1 cellular context compared by ENCODE assay signal in genomic region chr1:2212542-2213491, GRCh38.
TF ChIP-seq lines count a peak whose summit lies in the region.

No MANE protein-coding gene starts in this region.

TF ChIP-seq in GM12878, 131 proteins besides CTCF, POLR2A, EP300 and RAD21 (continued from another document):
- TF ChIP-seq RELB (IDR thresholded peaks at IDR 0.05; ENCODE audit: low read depth) (no peak), ETV6 (conservative IDR thresholded peaks at IDR 0.05 in 1 of 2, IDR thresholded peaks at IDR 0.05 in 1 of 2; ENCODE audit: borderline replicate concordance in 1 of 2, low read depth in 1 of 2) (no peak), ATF7 (IDR thresholded peaks at IDR 0.05; ENCODE audit: low read depth) (peak; percentile 90), E4F1 (IDR thresholded peaks at IDR 0.05; ENCODE audit: borderline replicate concordance, partially characterized antibody) (no peak), USF1 (IDR thresholded peaks at IDR 0.05; ENCODE audit: borderline replicate concordance, extremely low read length, insufficient read depth, low read depth, low read length) (no peak), EED (IDR thresholded peaks at IDR 0.05; ENCODE audit: low read depth) (0 out of 2 replicates have a peak, but pooled peaks have one; percentile 22), RBBP5 (conservative IDR thresholded peaks at IDR 0.05) (no peak)
